Comparison of ENCODE assay signal across 23 cellular contexts in genomic region chr9:83681490-83681889, GRCh38.
"Had no signal": no experiment of that assay in that cellular context is flagged by ENCODE, and none has a peak within 500 bp of the region (broad histone marks: within the 10 kb centered on the region; RNA-seq: fewer than 3 reads in every experiment).

No MANE protein-coding gene starts in this region.

- H3K9me3 Mint-ChIP-seq: activated T-helper 1 cell treated with anti-CD3 and anti-CD28 coated beads, Interleukin-12 subunit alpha, Interleukin-12 subunit beta, Interleukin-2, Interleukin-4 antibody, amounts not matched to agents 30 ng/mL and 10 ng/mL and 1 ng/mL, durations not matched to agents 14 hours and 24 hours and 36 hours; naive thymus-derived CD4-positive, alpha-beta T cell; T-cell; WTC11 had no signal

- H3K4me3 Mint-ChIP-seq: activated CD4-positive, alpha-beta T cell treated with anti-CD3 and anti-CD28 coated beads for 36 hours; activated T-helper 1 cell treated with anti-CD3 and anti-CD28 coated beads, Interleukin-12 subunit alpha, Interleukin-12 subunit beta, Interleukin-2, Interleukin-4 antibody, amounts not matched to agents 30 ng/mL and 10 ng/mL and 1 ng/mL, durations not matched to agents 14 hours and 24 hours and 36 hours; naive thymus-derived CD4-positive, alpha-beta T cell; T-cell; WTC11 had no signal

- H3K27me3 Mint-ChIP-seq: activated CD4-positive, alpha-beta T cell treated with anti-CD3 and anti-CD28 coated beads for 36 hours; naive thymus-derived CD4-positive, alpha-beta T cell; T-cell had no signal

- H3K27ac ChIP-seq: cardiac muscle cell, esophagus muscularis mucosa, gastroesophageal sphincter, heart left ventricle, left ventricle myocardium inferior, pancreas, right lobe of liver, thoracic aorta, upper lobe of right lung had no signal

- ATAC-seq: activated CD4-positive, alpha-beta T cell treated with anti-CD3 and anti-CD28 coated beads for 36 hours; gastroesophageal sphincter; heart left ventricle; naive thymus-derived CD4-positive, alpha-beta T cell; pancreas; right lobe of liver; T-cell; upper lobe of right lung; WTC11 had no signal

- H3K4me1 ChIP-seq: upper lobe of right lung had no signal

- H3K27me3 ChIP-seq: cardiac muscle cell, esophagus muscularis mucosa, gastroesophageal sphincter, heart left ventricle, pancreas, right lobe of liver, upper lobe of right lung had no signal

- H3K27ac Mint-ChIP-seq: activated CD4-positive, alpha-beta T cell treated with anti-CD3 and anti-CD28 coated beads for 36 hours; WTC11 had no signal

- H3K4me3 ChIP-seq: cardiac muscle cell, esophagus muscularis mucosa, gastroesophageal sphincter, heart left ventricle, left ventricle myocardium inferior, pancreas, right lobe of liver, thoracic aorta, upper lobe of right lung had no signal

- DNase-seq: activated CD4-positive, alpha-beta T cell treated with anti-CD3 and anti-CD28 coated beads for 36 hours; activated CD4-positive, alpha-beta T cell treated with anti-CD3 and anti-CD28 coated beads, Interleukin-2, amount 50 U/mL, for 48 hours; activated naive CD4-positive, alpha-beta T cell; amniotic stem cell; dermis blood vessel endothelial cell; effector memory CD4-positive, alpha-beta T cell; heart left ventricle; left ventricle myocardium inferior; mesenchymal stem cell; naive thymus-derived CD4-positive, alpha-beta T cell; pancreas; right lobe of liver; small intestine; stimulated activated CD4-positive, alpha-beta T cell treated with anti-CD3 and anti-CD28 coated beads, Interleukin-15, amount 100 ng/mL, for 24 hours; stimulated activated CD4-positive, alpha-beta T cell treated with anti-CD3 and anti-CD28 coated beads, Interleukin-2, amount 100 ng/mL, for 48 hours; T-cell; upper lobe of right lung had no signal

- H3K9me3 ChIP-seq: esophagus muscularis mucosa, gastroesophageal sphincter, heart left ventricle, left ventricle myocardium inferior, pancreas, right lobe of liver, thoracic aorta, upper lobe of right lung had no signal
